Comparison of ENCODE assay signal across 8 cellular contexts in genomic region chr2:105775809-105776559, GRCh38. TPM values are rescaled to one million over a fixed set of nuclear protein-coding genes. Genes with fewer than 3 reads are reported as not detected.
DNase-seq lines count a peak whose midpoint lies in the region; ATAC-seq and TF ChIP-seq lines count a peak whose summit lies in the region.

No MANE protein-coding gene starts in this region.

- H2AFZ ChIP-seq in GM23338, result no peak overlapping the region

- no peak overlapping the region for H3K4me3 ChIP-seq in GM23338
- no peak overlapping the region for H3K4me3 ChIP-seq in Peyer's patch
- H3K4me3 ChIP-seq in mucosa of descending colon, result no peak overlapping the region

- H3K4me1 Mint-ChIP-seq in GM23338, result peaks cover 75% of the 10 kb centered on the region

- TF ChIP-seq CTCF in GM23338 (conservative IDR thresholded peaks at IDR 0.05; ENCODE audit: low read depth in 2 of 2) (no peak), Peyer's patch (IDR thresholded peaks at IDR 0.05) (no peak), mucosa of descending colon (IDR thresholded peaks at IDR 0.05) (no peak)

- H3K27ac Mint-ChIP-seq in GM23338, result no peak overlapping the region

- H3F3A ChIP-seq in GM23338 (replicated peaks; ENCODE audit: low read depth), result no peaks in the 10 kb centered on the region

- H3K27ac ChIP-seq in GM23338 (ENCODE audit: low read depth) (no peak overlapping the region), Peyer's patch (peak overlapping the region in 3 of 4 donors; percentile 1 to 75 (median 50))

- DNase-seq in GM23338 (ENCODE audit: low spot score) (no peak), Peyer's patch (peak in 2 of 3 donors; percentile 73 to 80), mucosa of descending colon (peak in 1 of 3 donors; percentile 67), OCI-M2 (lab: John Stamatoyannopoulos, UW; ENCODE audit: unreplicated experiment) (no peak), GDM1 (lab: John Stamatoyannopoulos, UW) (no peak), mucosa of gallbladder (ENCODE audit: low spot score) (no peak)

- H3K4me2 ChIP-seq in GM23338, result no peak overlapping the region

- intact Hi-C loops in mucosa of descending colon (cut with DNase I, micrococcal nuclease), result no loop called here

- peaks cover 34% of the 10 kb centered on the region for H3K4me1 ChIP-seq in GM23338 (ENCODE audit: insufficient read depth)
- H3K4me1 ChIP-seq in Peyer's patch, result peaks cover 0 to 52% (median 24%) of the 10 kb centered on the region in 4 donors
- H3K4me1 ChIP-seq in mucosa of descending colon (ENCODE audit: low read depth), result peaks cover 13% of the 10 kb centered on the region

- peaks cover 13% of the 10 kb centered on the region for H3K27me3 Mint-ChIP-seq in GM23338 (ENCODE audit: insufficient read depth, low read depth, poor library complexity)

- peaks cover 98% of the 10 kb centered on the region for H3K79me2 ChIP-seq in GM23338 (replicated peaks; ENCODE audit: insufficient read depth)

- H3K4me3 Mint-ChIP-seq in GM23338, result no peak overlapping the region

- no peaks in the 10 kb centered on the region for H3K27me3 ChIP-seq in GM23338 (ENCODE audit: insufficient read depth)
- H3K27me3 ChIP-seq in Peyer's patch, result no peaks in the 10 kb centered on the region

- no peaks in the 10 kb centered on the region for H3K9me3 Mint-ChIP-seq in GM23338

- no peaks in the 10 kb centered on the region for H3K36me3 ChIP-seq in GM23338 (ENCODE audit: insufficient read depth)
- H3K36me3 ChIP-seq in Peyer's patch, result no peaks in the 10 kb centered on the region
- no peaks in the 10 kb centered on the region for H3K36me3 ChIP-seq in mucosa of descending colon (ENCODE audit: low read depth)

- H3K9me3 ChIP-seq in Peyer's patch, result no peaks in the 10 kb centered on the region
- no peaks in the 10 kb centered on the region for H3K9me3 ChIP-seq in mucosa of descending colon

- no peak for TF ChIP-seq POLR2A in Peyer's patch (IDR thresholded peaks at IDR 0.05)

- ATAC-seq in GM18511 (IDR thresholded peaks at IDR 0.05; ENCODE audit: unreplicated experiment) (peak; percentile 46), GM23338 (peak; percentile 14; the same call in 2 of the 3 replicates), mucosa of descending colon (peak; percentile 55), HG02840 (IDR thresholded peaks at IDR 0.05; ENCODE audit: low FRiP score, unreplicated experiment) (no peak)

- no peaks in the 10 kb centered on the region; the same call in 2 of the 3 replicates for H3K36me3 Mint-ChIP-seq in GM23338 (ENCODE audit: low read depth)

- H3K9me2 ChIP-seq in GM23338 (ENCODE audit: insufficient read depth), result no peaks in the 10 kb centered on the region

- H4K20me1 ChIP-seq in GM23338 (replicated peaks; ENCODE audit: insufficient read depth), result peaks cover 53% of the 10 kb centered on the region

TF ChIP-seq in GM23338, 12 proteins besides CTCF, POLR2A, EP300 and RAD21:
- TF ChIP-seq NANOG (IDR thresholded peaks at IDR 0.05; ENCODE audit: borderline replicate concordance), result no peak
- TF ChIP-seq ZNF114 (CRISPR knock-in tag; IDR thresholded peaks at IDR 0.05), result no peak

RNA-seq across cellular contexts. Expression of gene NCK2, which starts 31.3 kb away (rescaled TPM):
- total RNA-seq in GM23338 (2014; rRNA removed; shearing (Covaris generic)), result 59.9 and 62.4 TPM in 2 replicates
- polyA plus RNA-seq in GM23338 (2016; fragmentation: Nextera tagmentation; extraction: Ambion mirVana), result 26.9 and 28.4 TPM in 2 replicates
- total RNA-seq in Peyer's patch, result 10 to 100 TPM; 58.6 to 94.5 (median 85.8) TPM
- total RNA-seq in mucosa of descending colon, result 10 to 100 TPM; 52.2 to 66.4 (median 57.6) TPM
- 160 TPM for total RNA-seq in mucosa of gallbladder

Comparison
In these comparisons a context has a peak if more than half of its experiments do, and no peak if none do; other contexts are left out.
1. DNase-seq: peak in Peyer's patch (2 of 3); none in GM23338 (single experiment), OCI-M2 (single experiment), GDM1 (single experiment) and mucosa of gallbladder (single experiment).